In the genomic region with DNA sequence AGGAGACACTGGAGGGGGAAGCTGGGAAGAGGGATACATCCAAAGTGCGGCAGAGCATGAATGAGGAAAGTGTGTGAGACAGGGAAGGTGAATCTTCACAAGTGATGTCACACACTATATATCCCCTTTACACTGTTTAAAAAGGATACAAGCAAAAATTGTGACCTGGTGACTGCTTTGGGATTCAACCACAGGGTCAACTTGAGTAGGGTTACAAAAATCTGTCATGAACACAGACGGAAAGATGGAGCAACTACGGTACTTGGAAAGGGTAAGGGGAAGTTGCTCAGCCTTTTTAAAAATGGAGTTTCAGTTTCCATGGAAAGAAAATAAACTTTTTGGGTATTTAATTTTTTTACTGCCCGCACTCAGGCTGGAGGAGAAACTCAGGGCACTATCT, we compare ENCODE assay signal across 12 cellular contexts.
"Had no signal": no experiment of that assay in that cellular context is flagged by ENCODE, and none has a peak within 500 bp of the region (broad histone marks: within the 10 kb centered on the region; RNA-seq: fewer than 3 reads in every experiment).

No MANE protein-coding gene starts in this region.

- H3K27ac ChIP-seq: ascending aorta, cardiac muscle cell, sigmoid colon had no signal

- H3K36me3 ChIP-seq: ascending aorta, heart right ventricle, sigmoid colon had no signal

- H3K4me1 ChIP-seq: ascending aorta, sigmoid colon had no signal

- H3K9me3 ChIP-seq: ascending aorta, heart right ventricle, sigmoid colon had no signal

- H3K27me3 ChIP-seq: ascending aorta, cardiac muscle cell, heart right ventricle, sigmoid colon had no signal

- DNase-seq: activated CD8-positive, alpha-beta memory T cell treated with anti-CD3 and anti-CD28 coated beads, Interleukin-2, amount 10 ng/mL, durations not matched to agents 7 days and 5 days; activated gamma-delta T cell treated with Interleukin-2 at 50 U/mL for 16 hours; activated naive CD8-positive, alpha-beta T cell treated with anti-CD3 and anti-CD28 coated beads, Interleukin-2, amount 10 ng/mL, durations not matched to agents 7 days and 5 days; activated T-cell treated with anti-CD3 and anti-CD28 coated beads, Interleukin-2, amount 50 U/mL, for 72 hours; heart right ventricle; mesenchymal stem cell; sigmoid colon; stimulated activated CD4-positive, alpha-beta T cell treated with anti-CD3 and anti-CD28 coated beads, Interleukin-12 subunit alpha, Interleukin-12 subunit beta, amount 100 ng/mL, for 4 hours; stimulated activated naive CD4-positive, alpha-beta T cell treated with Interleukin-2 at 50 U/mL for 16 hours; T-helper 2 cell had no signal

- H3K4me3 ChIP-seq: ascending aorta, cardiac muscle cell, heart right ventricle, sigmoid colon had no signal
